12 cellular contexts compared by ENCODE assay signal in genomic region chr6:166046232-166046631, GRCh38.
DNase-seq lines count a peak whose midpoint lies in the region; TF ChIP-seq lines count a peak whose summit lies in the region.
"Had no signal": no experiment of that assay in that cellular context is flagged by ENCODE, and none has a peak within 500 bp of the region (broad histone marks: within the 10 kb centered on the region; RNA-seq: fewer than 3 reads in every experiment).

No MANE protein-coding gene starts in this region.

- no peaks in the 10 kb centered on the region; the same call in none of the 2 replicates for H3K9me3 ChIP-seq in HUES48 (ENCODE audit: control insufficient read depth, insufficient read depth, low read length)
- H3K9me3 ChIP-seq in suprapubic skin = peaks cover 3% of the 10 kb centered on the region

- no peak overlapping the region for H3K4me2 ChIP-seq in mesendoderm (ENCODE audit: low read length)

- TF ChIP-seq CTCF in choroid plexus epithelial cell (conservative IDR thresholded peaks at IDR 0.05; ENCODE audit: low read depth, low read length) (no peak), suprapubic skin (IDR thresholded peaks at IDR 0.05) (no peak)

- no CpG with 5 or more reads among the region's 2 CpGs for WGBS in mesendoderm (ENCODE audit: extremely low coverage, insufficient coverage, low lambda C conversion rate)
- WGBS in suprapubic skin = 78% methylated on average over 2 of the region's 2 CpGs

- H4K8ac ChIP-seq in mesendoderm (ENCODE audit: low read depth, low read length) = no peak overlapping the region

- H3K18ac ChIP-seq in mesendoderm (ENCODE audit: low read length) = no peak overlapping the region

- H3K56ac ChIP-seq in mesendoderm (ENCODE audit: low read length) = no peak overlapping the region

- H3K4me1 ChIP-seq in HUES48 (ENCODE audit: control insufficient read depth, insufficient read depth, low read length) (peaks cover 14% of the 10 kb centered on the region), mesendoderm (ENCODE audit: control insufficient read depth, low read depth, low read length) (peaks cover 2% of the 10 kb centered on the region), suprapubic skin (no peaks in the 10 kb centered on the region)
- H3K4me1 ChIP-seq: spleen had no signal

- H3K27me3 ChIP-seq in HUES48 (ENCODE audit: control insufficient read depth, insufficient read depth, low read length) = no peaks in the 10 kb centered on the region
- no peaks in the 10 kb centered on the region for H3K27me3 ChIP-seq in mesendoderm (ENCODE audit: insufficient read depth, low read length, poor library complexity)
- no peaks in the 10 kb centered on the region for H3K27me3 ChIP-seq in suprapubic skin

- peak overlapping the region; percentile 36 for H3K4ac ChIP-seq in mesendoderm (ENCODE audit: low read depth, low read length)

- no peak overlapping the region for H2BK5ac ChIP-seq in mesendoderm (ENCODE audit: low read length)

- no peak overlapping the region for H2BK15ac ChIP-seq in mesendoderm (replicated peaks; ENCODE audit: low read depth)

- H4K5ac ChIP-seq in mesendoderm (ENCODE audit: low read length) = no peak overlapping the region

- peak; percentile 50 for DNase-seq in ACHN
- peak; percentile 94 for DNase-seq in choroid plexus epithelial cell (ENCODE audit: low read depth)
- peak; percentile 59 for DNase-seq in mesendoderm
- no peak for DNase-seq in SHP77 treated with DMSO at 0.1 percent for 48 hours (lab: John Stamatoyannopoulos, UW)
- no peak for DNase-seq in NAMALWA (ENCODE audit: low spot score)
- no peak for DNase-seq in NCI-H1694 treated with DMSO at 0.1 percent for 48 hours (lab: John Stamatoyannopoulos, UW)
- DNase-seq in suprapubic skin (ENCODE audit: low spot score in 2 of 2) = no peak
- DNase-seq: C1 segment of cervical spinal cord, NCI-H2107, spleen had no signal

- H3K4me3 ChIP-seq in HUES48 (ENCODE audit: low read depth, low read length) = no peak overlapping the region
- no peak overlapping the region for H3K4me3 ChIP-seq in choroid plexus epithelial cell (ENCODE audit: low read depth, low read length)
- no peak overlapping the region for H3K4me3 ChIP-seq in mesendoderm (ENCODE audit: low read length)
- no peak overlapping the region for H3K4me3 ChIP-seq in suprapubic skin
- H3K4me3 ChIP-seq: K562, spleen had no signal

- no peak for TF ChIP-seq EP300 in suprapubic skin (IDR thresholded peaks at IDR 0.05)

- no peak overlapping the region for H3K23ac ChIP-seq in mesendoderm (ENCODE audit: low read length)

- no peak overlapping the region for H2AK5ac ChIP-seq in mesendoderm (ENCODE audit: low read length)

- H2BK120ac ChIP-seq in mesendoderm (ENCODE audit: low read depth, low read length) = no peak overlapping the region

- in situ Hi-C loops in ACHN (cut with HindIII; ENCODE audit: low pct_ligation_motif_present, low pct_unique_long_range_greater_than_20kb, low sequenced_read_pairs) = no loop called here

- H3K27ac ChIP-seq in HUES48 (ENCODE audit: low read depth, low read length) (peak overlapping the region; percentile 80), mesendoderm (ENCODE audit: low read depth, low read length) (no peak overlapping the region), suprapubic skin (no peak overlapping the region)
- H3K27ac ChIP-seq: spleen had no signal

- H3K9ac ChIP-seq in HUES48 (ENCODE audit: low read depth, low read length) = no peak overlapping the region
- no peak overlapping the region for H3K9ac ChIP-seq in mesendoderm (ENCODE audit: low read length)

- H3K79me2 ChIP-seq in mesendoderm (ENCODE audit: control insufficient read depth, insufficient read depth, low read length) = no peaks in the 10 kb centered on the region

- H3K79me1 ChIP-seq in mesendoderm (ENCODE audit: low read length) = no peaks in the 10 kb centered on the region

- no peak for TF ChIP-seq POLR2A in suprapubic skin (IDR thresholded peaks at IDR 0.05)

- H3K36me3 ChIP-seq in HUES48 (ENCODE audit: control insufficient read depth, insufficient read depth, low read length) (no peaks in the 10 kb centered on the region), mesendoderm (ENCODE audit: control insufficient read depth, insufficient read depth, low read length) (no peaks in the 10 kb centered on the region), suprapubic skin (no peaks in the 10 kb centered on the region)
- H3K36me3 ChIP-seq: spleen had no signal

Comparison
In these comparisons a context has a peak if more than half of its experiments do, and no peak if none do; other contexts are left out.
1. DNase-seq: peak in ACHN (single experiment), choroid plexus epithelial cell (single experiment) and mesendoderm (single experiment); none in SHP77 treated with DMSO at 0.1 percent for 48 hours (single experiment), NAMALWA (single experiment), NCI-H1694 treated with DMSO at 0.1 percent for 48 hours (single experiment) and suprapubic skin (0 of 2).